Comparison of ENCODE assay signal across 2 cellular contexts in the genomic region with DNA sequence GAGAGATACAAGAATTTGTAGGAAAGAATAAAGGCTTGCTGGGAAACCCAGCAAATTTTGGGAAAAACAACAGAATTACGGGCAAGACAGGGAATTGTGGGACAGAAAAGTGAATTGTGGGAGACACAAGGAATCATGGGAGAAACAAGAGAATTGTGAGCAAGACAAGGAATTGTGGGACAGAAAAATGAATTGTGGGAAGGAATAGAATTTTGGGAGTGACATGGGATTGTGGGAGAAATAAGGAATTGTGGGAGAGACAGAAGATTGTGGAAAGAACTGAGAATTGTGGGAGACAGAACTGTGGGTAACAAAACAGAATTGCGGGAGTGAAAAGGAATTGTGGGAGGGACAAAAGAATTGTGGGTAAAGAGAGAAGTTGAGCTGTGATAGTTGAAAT.
A peak's percentile ranks its signal among the peaks of the same experiment; 100 is the strongest.
TF ChIP-seq lines count a peak whose summit lies in the region.

No MANE protein-coding gene starts in this region.

TF ChIP-seq in A549, 52 proteins besides CTCF, POLR2A, EP300 and RAD21:
- TF ChIP-seq TFCP2L1 (CRISPR knock-in tag; IDR thresholded peaks at IDR 0.05): no peak
- TF ChIP-seq EHF (CRISPR knock-in tag; IDR thresholded peaks at IDR 0.05): no peak
- TF ChIP-seq, protein P1, sequence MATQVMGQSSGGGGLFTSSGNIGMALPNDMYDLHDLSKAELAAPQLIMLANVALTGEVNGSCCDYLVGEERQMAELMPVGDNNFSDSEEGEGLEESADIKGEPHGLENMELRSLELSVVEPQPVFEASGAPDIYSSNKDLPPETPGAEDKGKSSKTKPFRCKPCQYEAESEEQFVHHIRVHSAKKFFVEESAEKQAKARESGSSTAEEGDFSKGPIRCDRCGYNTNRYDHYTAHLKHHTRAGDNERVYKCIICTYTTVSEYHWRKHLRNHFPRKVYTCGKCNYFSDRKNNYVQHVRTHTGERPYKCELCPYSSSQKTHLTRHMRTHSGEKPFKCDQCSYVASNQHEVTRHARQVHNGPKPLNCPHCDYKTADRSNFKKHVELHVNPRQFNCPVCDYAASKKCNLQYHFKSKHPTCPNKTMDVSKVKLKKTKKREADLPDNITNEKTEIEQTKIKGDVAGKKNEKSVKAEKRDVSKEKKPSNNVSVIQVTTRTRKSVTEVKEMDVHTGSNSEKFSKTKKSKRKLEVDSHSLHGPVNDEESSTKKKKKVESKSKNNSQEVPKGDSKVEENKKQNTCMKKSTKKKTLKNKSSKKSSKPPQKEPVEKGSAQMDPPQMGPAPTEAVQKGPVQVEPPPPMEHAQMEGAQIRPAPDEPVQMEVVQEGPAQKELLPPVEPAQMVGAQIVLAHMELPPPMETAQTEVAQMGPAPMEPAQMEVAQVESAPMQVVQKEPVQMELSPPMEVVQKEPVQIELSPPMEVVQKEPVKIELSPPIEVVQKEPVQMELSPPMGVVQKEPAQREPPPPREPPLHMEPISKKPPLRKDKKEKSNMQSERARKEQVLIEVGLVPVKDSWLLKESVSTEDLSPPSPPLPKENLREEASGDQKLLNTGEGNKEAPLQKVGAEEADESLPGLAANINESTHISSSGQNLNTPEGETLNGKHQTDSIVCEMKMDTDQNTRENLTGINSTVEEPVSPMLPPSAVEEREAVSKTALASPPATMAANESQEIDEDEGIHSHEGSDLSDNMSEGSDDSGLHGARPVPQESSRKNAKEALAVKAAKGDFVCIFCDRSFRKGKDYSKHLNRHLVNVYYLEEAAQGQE (IDR thresholded peaks at IDR 0.05): no peak
- no peak for TF ChIP-seq JUN (IDR thresholded peaks at IDR 0.05)
- no peak for TF ChIP-seq RCOR1 (IDR thresholded peaks at IDR 0.05; ENCODE audit: low read depth, low read length)
- TF ChIP-seq, protein P2, sequence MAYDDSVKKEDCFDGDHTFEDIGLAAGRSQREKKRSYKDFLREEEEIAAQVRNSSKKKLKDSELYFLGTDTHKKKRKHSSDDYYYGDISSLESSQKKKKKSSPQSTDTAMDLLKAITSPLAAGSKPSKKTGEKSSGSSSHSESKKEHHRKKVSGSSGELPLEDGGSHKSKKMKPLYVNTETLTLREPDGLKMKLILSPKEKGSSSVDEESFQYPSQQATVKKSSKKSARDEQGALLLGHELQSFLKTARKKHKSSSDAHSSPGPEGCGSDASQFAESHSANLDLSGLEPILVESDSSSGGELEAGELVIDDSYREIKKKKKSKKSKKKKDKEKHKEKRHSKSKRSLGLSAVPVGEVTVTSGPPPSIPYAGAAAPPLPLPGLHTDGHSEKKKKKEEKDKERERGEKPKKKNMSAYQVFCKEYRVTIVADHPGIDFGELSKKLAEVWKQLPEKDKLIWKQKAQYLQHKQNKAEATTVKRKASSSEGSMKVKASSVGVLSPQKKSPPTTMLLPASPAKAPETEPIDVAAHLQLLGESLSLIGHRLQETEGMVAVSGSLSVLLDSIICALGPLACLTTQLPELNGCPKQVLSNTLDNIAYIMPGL (CRISPR knock-in tag; IDR thresholded peaks at IDR 0.05; ENCODE audit: borderline replicate concordance): no peak
- TF ChIP-seq HOXA7 (CRISPR knock-in tag; IDR thresholded peaks at IDR 0.05): no peak
- TF ChIP-seq ZFP36 (IDR thresholded peaks at IDR 0.05; ENCODE audit: borderline replicate concordance, partially characterized antibody): no peak
- TF ChIP-seq PHF8 (IDR thresholded peaks at IDR 0.05; ENCODE audit: borderline replicate concordance, low read depth): no peak
- no peak for TF ChIP-seq SMC3 (IDR thresholded peaks at IDR 0.05)
- TF ChIP-seq CBX2 (IDR thresholded peaks at IDR 0.05; ENCODE audit: borderline replicate concordance, low read depth): no peak
- no peak for TF ChIP-seq SREBF2 (IDR thresholded peaks at IDR 0.05)
- no peak for TF ChIP-seq MAFK (IDR thresholded peaks at IDR 0.05; ENCODE audit: partially characterized antibody)
- no peak for TF ChIP-seq FOXS1 (CRISPR knock-in tag; IDR thresholded peaks at IDR 0.05)
- TF ChIP-seq NFE2L2 (conservative IDR thresholded peaks at IDR 0.05; ENCODE audit: low read length): no peak
- TF ChIP-seq HOXB13 (CRISPR knock-in tag; IDR thresholded peaks at IDR 0.05; ENCODE audit: low read depth): no peak
- TF ChIP-seq FOSL2 (IDR thresholded peaks at IDR 0.05): no peak
- no peak for TF ChIP-seq FOSL2 (CRISPR knock-in tag; IDR thresholded peaks at IDR 0.05)

TF ChIP-seq in K562, 482 proteins besides CTCF, POLR2A, EP300 and RAD21 (continues in another document):
- TF ChIP-seq, protein P3, sequence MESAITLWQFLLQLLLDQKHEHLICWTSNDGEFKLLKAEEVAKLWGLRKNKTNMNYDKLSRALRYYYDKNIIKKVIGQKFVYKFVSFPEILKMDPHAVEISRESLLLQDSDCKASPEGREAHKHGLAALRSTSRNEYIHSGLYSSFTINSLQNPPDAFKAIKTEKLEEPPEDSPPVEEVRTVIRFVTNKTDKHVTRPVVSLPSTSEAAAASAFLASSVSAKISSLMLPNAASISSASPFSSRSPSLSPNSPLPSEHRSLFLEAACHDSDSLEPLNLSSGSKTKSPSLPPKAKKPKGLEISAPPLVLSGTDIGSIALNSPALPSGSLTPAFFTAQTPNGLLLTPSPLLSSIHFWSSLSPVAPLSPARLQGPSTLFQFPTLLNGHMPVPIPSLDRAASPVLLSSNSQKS (CRISPR knock-in tag; IDR thresholded peaks at IDR 0.05): no peak
- peak; percentile 62; the same call in 1 of the 2 replicates for TF ChIP-seq EHMT2 (IDR thresholded peaks at IDR 0.05)
- TF ChIP-seq, protein P4, sequence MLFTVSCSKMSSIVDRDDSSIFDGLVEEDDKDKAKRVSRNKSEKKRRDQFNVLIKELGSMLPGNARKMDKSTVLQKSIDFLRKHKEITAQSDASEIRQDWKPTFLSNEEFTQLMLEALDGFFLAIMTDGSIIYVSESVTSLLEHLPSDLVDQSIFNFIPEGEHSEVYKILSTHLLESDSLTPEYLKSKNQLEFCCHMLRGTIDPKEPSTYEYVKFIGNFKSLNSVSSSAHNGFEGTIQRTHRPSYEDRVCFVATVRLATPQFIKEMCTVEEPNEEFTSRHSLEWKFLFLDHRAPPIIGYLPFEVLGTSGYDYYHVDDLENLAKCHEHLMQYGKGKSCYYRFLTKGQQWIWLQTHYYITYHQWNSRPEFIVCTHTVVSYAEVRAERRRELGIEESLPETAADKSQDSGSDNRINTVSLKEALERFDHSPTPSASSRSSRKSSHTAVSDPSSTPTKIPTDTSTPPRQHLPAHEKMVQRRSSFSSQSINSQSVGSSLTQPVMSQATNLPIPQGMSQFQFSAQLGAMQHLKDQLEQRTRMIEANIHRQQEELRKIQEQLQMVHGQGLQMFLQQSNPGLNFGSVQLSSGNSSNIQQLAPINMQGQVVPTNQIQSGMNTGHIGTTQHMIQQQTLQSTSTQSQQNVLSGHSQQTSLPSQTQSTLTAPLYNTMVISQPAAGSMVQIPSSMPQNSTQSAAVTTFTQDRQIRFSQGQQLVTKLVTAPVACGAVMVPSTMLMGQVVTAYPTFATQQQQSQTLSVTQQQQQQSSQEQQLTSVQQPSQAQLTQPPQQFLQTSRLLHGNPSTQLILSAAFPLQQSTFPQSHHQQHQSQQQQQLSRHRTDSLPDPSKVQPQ (CRISPR knock-in tag; IDR thresholded peaks at IDR 0.05; ENCODE audit: borderline replicate concordance): no peak
- no peak for TF ChIP-seq SP2 (IDR thresholded peaks at IDR 0.05; ENCODE audit: extremely low read depth, low read depth, low read length, poor library complexity, severe bottlenecking)
- no peak for TF ChIP-seq BRD4 (IDR thresholded peaks at IDR 0.05)
- TF ChIP-seq, protein P5, sequence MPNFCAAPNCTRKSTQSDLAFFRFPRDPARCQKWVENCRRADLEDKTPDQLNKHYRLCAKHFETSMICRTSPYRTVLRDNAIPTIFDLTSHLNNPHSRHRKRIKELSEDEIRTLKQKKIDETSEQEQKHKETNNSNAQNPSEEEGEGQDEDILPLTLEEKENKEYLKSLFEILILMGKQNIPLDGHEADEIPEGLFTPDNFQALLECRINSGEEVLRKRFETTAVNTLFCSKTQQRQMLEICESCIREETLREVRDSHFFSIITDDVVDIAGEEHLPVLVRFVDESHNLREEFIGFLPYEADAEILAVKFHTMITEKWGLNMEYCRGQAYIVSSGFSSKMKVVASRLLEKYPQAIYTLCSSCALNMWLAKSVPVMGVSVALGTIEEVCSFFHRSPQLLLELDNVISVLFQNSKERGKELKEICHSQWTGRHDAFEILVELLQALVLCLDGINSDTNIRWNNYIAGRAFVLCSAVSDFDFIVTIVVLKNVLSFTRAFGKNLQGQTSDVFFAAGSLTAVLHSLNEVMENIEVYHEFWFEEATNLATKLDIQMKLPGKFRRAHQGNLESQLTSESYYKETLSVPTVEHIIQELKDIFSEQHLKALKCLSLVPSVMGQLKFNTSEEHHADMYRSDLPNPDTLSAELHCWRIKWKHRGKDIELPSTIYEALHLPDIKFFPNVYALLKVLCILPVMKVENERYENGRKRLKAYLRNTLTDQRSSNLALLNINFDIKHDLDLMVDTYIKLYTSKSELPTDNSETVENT (CRISPR knock-in tag; IDR thresholded peaks at IDR 0.05): no peak
- TF ChIP-seq, protein P6, sequence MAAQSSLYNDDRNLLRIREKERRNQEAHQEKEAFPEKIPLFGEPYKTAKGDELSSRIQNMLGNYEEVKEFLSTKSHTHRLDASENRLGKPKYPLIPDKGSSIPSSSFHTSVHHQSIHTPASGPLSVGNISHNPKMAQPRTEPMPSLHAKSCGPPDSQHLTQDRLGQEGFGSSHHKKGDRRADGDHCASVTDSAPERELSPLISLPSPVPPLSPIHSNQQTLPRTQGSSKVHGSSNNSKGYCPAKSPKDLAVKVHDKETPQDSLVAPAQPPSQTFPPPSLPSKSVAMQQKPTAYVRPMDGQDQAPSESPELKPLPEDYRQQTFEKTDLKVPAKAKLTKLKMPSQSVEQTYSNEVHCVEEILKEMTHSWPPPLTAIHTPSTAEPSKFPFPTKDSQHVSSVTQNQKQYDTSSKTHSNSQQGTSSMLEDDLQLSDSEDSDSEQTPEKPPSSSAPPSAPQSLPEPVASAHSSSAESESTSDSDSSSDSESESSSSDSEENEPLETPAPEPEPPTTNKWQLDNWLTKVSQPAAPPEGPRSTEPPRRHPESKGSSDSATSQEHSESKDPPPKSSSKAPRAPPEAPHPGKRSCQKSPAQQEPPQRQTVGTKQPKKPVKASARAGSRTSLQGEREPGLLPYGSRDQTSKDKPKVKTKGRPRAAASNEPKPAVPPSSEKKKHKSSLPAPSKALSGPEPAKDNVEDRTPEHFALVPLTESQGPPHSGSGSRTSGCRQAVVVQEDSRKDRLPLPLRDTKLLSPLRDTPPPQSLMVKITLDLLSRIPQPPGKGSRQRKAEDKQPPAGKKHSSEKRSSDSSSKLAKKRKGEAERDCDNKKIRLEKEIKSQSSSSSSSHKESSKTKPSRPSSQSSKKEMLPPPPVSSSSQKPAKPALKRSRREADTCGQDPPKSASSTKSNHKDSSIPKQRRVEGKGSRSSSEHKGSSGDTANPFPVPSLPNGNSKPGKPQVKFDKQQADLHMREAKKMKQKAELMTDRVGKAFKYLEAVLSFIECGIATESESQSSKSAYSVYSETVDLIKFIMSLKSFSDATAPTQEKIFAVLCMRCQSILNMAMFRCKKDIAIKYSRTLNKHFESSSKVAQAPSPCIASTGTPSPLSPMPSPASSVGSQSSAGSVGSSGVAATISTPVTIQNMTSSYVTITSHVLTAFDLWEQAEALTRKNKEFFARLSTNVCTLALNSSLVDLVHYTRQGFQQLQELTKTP (IDR thresholded peaks at IDR 0.05; ENCODE audit: low read depth in 1 of 2, partially characterized antibody in 2 of 2): peak in 1 of 2 experiments; percentile 94
- TF ChIP-seq LEF1 (IDR thresholded peaks at IDR 0.05): no peak
- TF ChIP-seq MCM5 (IDR thresholded peaks at IDR 0.05; ENCODE audit: low read depth): no peak
- peak; percentile 63; the same call in 1 of the 2 replicates for TF ChIP-seq CC2D1A (IDR thresholded peaks at IDR 0.05)
- no peak for TF ChIP-seq SETDB1 (IDR thresholded peaks at IDR 0.05; ENCODE audit: low read length)
- TF ChIP-seq, protein P7, sequence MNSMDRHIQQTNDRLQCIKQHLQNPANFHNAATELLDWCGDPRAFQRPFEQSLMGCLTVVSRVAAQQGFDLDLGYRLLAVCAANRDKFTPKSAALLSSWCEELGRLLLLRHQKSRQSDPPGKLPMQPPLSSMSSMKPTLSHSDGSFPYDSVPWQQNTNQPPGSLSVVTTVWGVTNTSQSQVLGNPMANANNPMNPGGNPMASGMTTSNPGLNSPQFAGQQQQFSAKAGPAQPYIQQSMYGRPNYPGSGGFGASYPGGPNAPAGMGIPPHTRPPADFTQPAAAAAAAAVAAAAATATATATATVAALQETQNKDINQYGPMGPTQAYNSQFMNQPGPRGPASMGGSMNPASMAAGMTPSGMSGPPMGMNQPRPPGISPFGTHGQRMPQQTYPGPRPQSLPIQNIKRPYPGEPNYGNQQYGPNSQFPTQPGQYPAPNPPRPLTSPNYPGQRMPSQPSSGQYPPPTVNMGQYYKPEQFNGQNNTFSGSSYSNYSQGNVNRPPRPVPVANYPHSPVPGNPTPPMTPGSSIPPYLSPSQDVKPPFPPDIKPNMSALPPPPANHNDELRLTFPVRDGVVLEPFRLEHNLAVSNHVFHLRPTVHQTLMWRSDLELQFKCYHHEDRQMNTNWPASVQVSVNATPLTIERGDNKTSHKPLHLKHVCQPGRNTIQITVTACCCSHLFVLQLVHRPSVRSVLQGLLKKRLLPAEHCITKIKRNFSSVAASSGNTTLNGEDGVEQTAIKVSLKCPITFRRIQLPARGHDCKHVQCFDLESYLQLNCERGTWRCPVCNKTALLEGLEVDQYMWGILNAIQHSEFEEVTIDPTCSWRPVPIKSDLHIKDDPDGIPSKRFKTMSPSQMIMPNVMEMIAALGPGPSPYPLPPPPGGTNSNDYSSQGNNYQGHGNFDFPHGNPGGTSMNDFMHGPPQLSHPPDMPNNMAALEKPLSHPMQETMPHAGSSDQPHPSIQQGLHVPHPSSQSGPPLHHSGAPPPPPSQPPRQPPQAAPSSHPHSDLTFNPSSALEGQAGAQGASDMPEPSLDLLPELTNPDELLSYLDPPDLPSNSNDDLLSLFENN (IDR thresholded peaks at IDR 0.05; ENCODE audit: low read depth in 2 of 2, low read length in 2 of 2): no peak
- no peak for TF ChIP-seq NFYB (IDR thresholded peaks at IDR 0.05; ENCODE audit: extremely low read depth, insufficient read length)
- no peak for TF ChIP-seq RBM17 (IDR thresholded peaks at IDR 0.05; ENCODE audit: borderline replicate concordance, low read depth, low read length)
- peak in 1 of 2 experiments; percentile 61; a peak in 1 of 4 replicates for TF ChIP-seq ARNT (IDR thresholded peaks at IDR 0.05)
- no peak for TF ChIP-seq XRCC5 (IDR thresholded peaks at IDR 0.05; ENCODE audit: low read depth, low read length)
- TF ChIP-seq, protein P8, sequence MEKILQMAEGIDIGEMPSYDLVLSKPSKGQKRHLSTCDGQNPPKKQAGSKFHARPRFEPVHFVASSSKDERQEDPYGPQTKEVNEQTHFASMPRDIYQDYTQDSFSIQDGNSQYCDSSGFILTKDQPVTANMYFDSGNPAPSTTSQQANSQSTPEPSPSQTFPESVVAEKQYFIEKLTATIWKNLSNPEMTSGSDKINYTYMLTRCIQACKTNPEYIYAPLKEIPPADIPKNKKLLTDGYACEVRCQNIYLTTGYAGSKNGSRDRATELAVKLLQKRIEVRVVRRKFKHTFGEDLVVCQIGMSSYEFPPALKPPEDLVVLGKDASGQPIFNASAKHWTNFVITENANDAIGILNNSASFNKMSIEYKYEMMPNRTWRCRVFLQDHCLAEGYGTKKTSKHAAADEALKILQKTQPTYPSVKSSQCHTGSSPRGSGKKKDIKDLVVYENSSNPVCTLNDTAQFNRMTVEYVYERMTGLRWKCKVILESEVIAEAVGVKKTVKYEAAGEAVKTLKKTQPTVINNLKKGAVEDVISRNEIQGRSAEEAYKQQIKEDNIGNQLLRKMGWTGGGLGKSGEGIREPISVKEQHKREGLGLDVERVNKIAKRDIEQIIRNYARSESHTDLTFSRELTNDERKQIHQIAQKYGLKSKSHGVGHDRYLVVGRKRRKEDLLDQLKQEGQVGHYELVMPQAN (IDR thresholded peaks at IDR 0.05; ENCODE audit: borderline replicate concordance): 0 out of 2 replicates have a peak, but pooled peaks have one; percentile 39
- no peak for TF ChIP-seq SIN3A (IDR thresholded peaks at IDR 0.05; ENCODE audit: borderline replicate concordance in 2 of 2, control insufficient read depth in 1 of 2, low read depth in 2 of 2, low read length in 2 of 2)
- no peak for TF ChIP-seq NBN (IDR thresholded peaks at IDR 0.05; ENCODE audit: low read depth)
- TF ChIP-seq XRCC4 (IDR thresholded peaks at IDR 0.05; ENCODE audit: extremely low read depth, insufficient read depth, insufficient read length): no peak
- no peak for TF ChIP-seq FOS (IDR thresholded peaks at IDR 0.05; ENCODE audit: extremely low read depth, insufficient read length)
